Comparison of ENCODE assay signal across 19 cellular contexts in genomic region chr17:67265620-67266019, GRCh38. TPM values are rescaled to one million over a fixed set of nuclear protein-coding genes. Genes with fewer than 3 reads are reported as not detected.
DNase-seq lines count a peak whose midpoint lies in the region; ATAC-seq, FAIRE-seq and TF ChIP-seq lines count a peak whose summit lies in the region.
"Had no signal": no experiment of that assay in that cellular context is flagged by ENCODE, and none has a peak within 500 bp of the region (broad histone marks: within the 10 kb centered on the region; RNA-seq: fewer than 3 reads in every experiment).

No MANE protein-coding gene starts in this region.

- no peak overlapping the region for H3K27ac Mint-ChIP-seq in endodermal cell
- H3K27ac Mint-ChIP-seq: CD4-positive, alpha-beta memory T cell; GM23338 had no signal

- H3K4me1 ChIP-seq in SK-N-SH (ENCODE audit: control insufficient read depth in 1 of 2, insufficient read depth in 2 of 2, low read depth in 1 of 2, low read length in 1 of 2) (no peaks in the 10 kb centered on the region), endodermal cell (ENCODE audit: control insufficient read depth, insufficient read depth, low read length) (no peaks in the 10 kb centered on the region), testis (peaks cover 22% of the 10 kb centered on the region), pancreas (peaks cover 0 to 3% (median 0%) of the 10 kb centered on the region in 3 donors)

- H3K79me2 ChIP-seq in SK-N-SH (ENCODE audit: insufficient read depth): no peaks in the 10 kb centered on the region

- H3K27me3 ChIP-seq in SK-N-SH (ENCODE audit: insufficient read depth) (no peaks in the 10 kb centered on the region), endodermal cell (ENCODE audit: control insufficient read depth, insufficient read depth, low read length, poor library complexity, severe bottlenecking) (no peaks in the 10 kb centered on the region), testis (no peaks in the 10 kb centered on the region), pancreas (no peaks in the 10 kb centered on the region)

- H3K9me2 ChIP-seq in SK-N-SH: no peaks in the 10 kb centered on the region

- no peak for TF ChIP-seq CTCF in SK-N-SH (IDR thresholded peaks at IDR 0.05)
- TF ChIP-seq CTCF in endodermal cell (conservative IDR thresholded peaks at IDR 0.05): no peak
- TF ChIP-seq CTCF in testis (IDR thresholded peaks at IDR 0.05): no peak
- no peak for TF ChIP-seq CTCF in pancreas (IDR thresholded peaks at IDR 0.05)
- no peak for TF ChIP-seq CTCF in D721Med (IDR thresholded peaks at IDR 0.05; ENCODE audit: insufficient read depth, missing control alignments)

- no peaks in the 10 kb centered on the region for H3K9me3 Mint-ChIP-seq in endodermal cell
- H3K9me3 Mint-ChIP-seq: GM23338, H9 had no signal

- 76% methylated on average over 3 of the region's 3 CpGs for WGBS in SK-N-SH (ENCODE audit: low lambda C conversion rate)
- WGBS in endodermal cell (ENCODE audit: insufficient coverage in 1 of 2, insufficient read length in 1 of 2), 2 experiments: 92% methylated on average over 2 of the region's 3 CpGs; no CpG with 5 or more reads in 1 of the 2 experiments
- 61 to 82% methylated on average over 3 of the region's 3 CpGs for WGBS in testis, 2 donors
- WGBS in pancreas, 2 donors: 95 to 99% methylated on average over 3 of the region's 3 CpGs

- no peaks in the 10 kb centered on the region for H3K36me3 Mint-ChIP-seq in endodermal cell (ENCODE audit: low read depth)
- H3K36me3 Mint-ChIP-seq: CD4-positive, alpha-beta memory T cell had no signal

- H3K27ac ChIP-seq in SK-N-MC: peak overlapping the region; percentile 26; the same call in 1 of the 2 replicates
- no peak overlapping the region for H3K27ac ChIP-seq in SK-N-SH (ENCODE audit: low read depth in 2 of 2, low read length in 1 of 2)
- H3K27ac ChIP-seq in endodermal cell (ENCODE audit: low read depth, low read length): no peak overlapping the region
- H3K27ac ChIP-seq in testis: peak overlapping the region in 1 of 2 donors; percentile 72
- no peak overlapping the region for H3K27ac ChIP-seq in pancreas

- H3K36me3 ChIP-seq in SK-N-MC (ENCODE audit: insufficient read depth, low read length): no peaks in the 10 kb centered on the region
- no peaks in the 10 kb centered on the region for H3K36me3 ChIP-seq in SK-N-SH (replicated peaks in 1 of 2; ENCODE audit: control insufficient read depth in 1 of 2, insufficient read depth in 2 of 2, low read length in 1 of 2)
- H3K36me3 ChIP-seq in endodermal cell (ENCODE audit: control insufficient read depth, insufficient read depth, low read length): no peaks in the 10 kb centered on the region
- H3K36me3 ChIP-seq in testis (ENCODE audit: low read depth, missing control alignments): no peaks in the 10 kb centered on the region
- H3K36me3 ChIP-seq in pancreas: no peaks in the 10 kb centered on the region

- no peaks in the 10 kb centered on the region for H3F3A ChIP-seq in SK-N-SH (replicated peaks; ENCODE audit: insufficient read depth)

- H3K4me2 ChIP-seq in SK-N-SH: no peak overlapping the region
- H3K4me2 ChIP-seq: GM23338 had no signal

- CTCF ChIA-PET in SK-N-SH (lab: Yijun Ruan, JAX): interaction anchor here (0.6 to 0.8 kb wide), 2 partner anchors 17 to 25 kb away, joined by 3 read pairs; no protein-coding TSS in a partner anchor

- intact Hi-C loops in testis (cut with DNase I; ENCODE audit: low total_unique reads) (no loop called here), pancreas (cut with DNase I) (no loop called here)

- no peak for ATAC-seq in GM21515 (IDR thresholded peaks at IDR 0.05; ENCODE audit: unreplicated experiment)
- ATAC-seq in pancreas: no peak
- ATAC-seq: GM23338, HCT116 had no signal

- no peaks in the 10 kb centered on the region for H3K27me3 Mint-ChIP-seq in endodermal cell (ENCODE audit: insufficient read depth)
- H3K27me3 Mint-ChIP-seq: CD4-positive, alpha-beta memory T cell had no signal

- H3K4me3 ChIP-seq in SK-N-MC: no peak overlapping the region
- H3K4me3 ChIP-seq in SK-N-SH (ENCODE audit: low read depth in 2 of 2, low read length in 1 of 2): no peak overlapping the region
- no peak overlapping the region for H3K4me3 ChIP-seq in endodermal cell (ENCODE audit: low read length)
- no peak overlapping the region for H3K4me3 ChIP-seq in testis
- no peak overlapping the region for H3K4me3 ChIP-seq in pancreas
- H3K4me3 ChIP-seq: GM23338 had no signal

- H4K20me1 ChIP-seq in SK-N-SH (ENCODE audit: insufficient read depth): no peaks in the 10 kb centered on the region

- H3K4me1 Mint-ChIP-seq in endodermal cell: peaks cover 18% of the 10 kb centered on the region

- TF ChIP-seq RAD21 in SK-N-SH (IDR thresholded peaks at IDR 0.05; ENCODE audit: low read length): no peak

- DNase-seq in SK-N-MC (ENCODE audit: low read depth, low spot score) (no peak), SK-N-SH (peak; percentile 59), endodermal cell (peak; percentile 5), testis (peak; percentile 64), pancreas (no peak), D721Med (ENCODE audit: insufficient read length, low spot score) (no peak)
- DNase-seq: C1 segment of cervical spinal cord; Calu3; CD4-positive, alpha-beta memory T cell; COR-L47; DMS153; DND-41; H9 had no signal

- no peak for TF ChIP-seq EP300 in SK-N-SH (IDR thresholded peaks at IDR 0.05; ENCODE audit: borderline replicate concordance in 1 of 2, low read depth in 1 of 2, low read length in 1 of 2)

- no peak overlapping the region for H3K4me3 Mint-ChIP-seq in endodermal cell
- H3K4me3 Mint-ChIP-seq: CD4-positive, alpha-beta memory T cell; GM23338; H9 had no signal

- H2AFZ ChIP-seq in SK-N-SH (ENCODE audit: low read depth): no peak overlapping the region
- H2AFZ ChIP-seq: GM23338 had no signal

- no peaks in the 10 kb centered on the region for H3K9me3 ChIP-seq in SK-N-MC (ENCODE audit: low read depth, low read length)
- H3K9me3 ChIP-seq in SK-N-SH: no peaks in the 10 kb centered on the region
- H3K9me3 ChIP-seq in endodermal cell (ENCODE audit: control insufficient read depth, low read length): no peaks in the 10 kb centered on the region
- no peaks in the 10 kb centered on the region for H3K9me3 ChIP-seq in testis
- H3K9me3 ChIP-seq in pancreas: no peaks in the 10 kb centered on the region

- no peak overlapping the region for H3K9ac ChIP-seq in SK-N-MC (ENCODE audit: insufficient read length)
- H3K9ac ChIP-seq in SK-N-SH: no peak overlapping the region
- no peak overlapping the region for H3K9ac ChIP-seq in endodermal cell (ENCODE audit: extremely low read depth, low read length, poor library complexity, severe bottlenecking)

- TF ChIP-seq POLR2A in testis (IDR thresholded peaks at IDR 0.05): no peak

- FAIRE-seq in pancreas (lab: Jason Lieb, UNC) (no peak), D721Med (lab: Jason Lieb, UNC) (no peak)
- FAIRE-seq: G401.6, GM12892, GM19239 had no signal

- POLR2A ChIA-PET in SK-N-SH (lab: Yijun Ruan, JAX): no interaction called here

TF ChIP-seq in SK-N-SH, 30 proteins besides CTCF, POLR2A, EP300 and RAD21:
- no peak for TF ChIP-seq POLR2AphosphoS5 (IDR thresholded peaks at IDR 0.05; ENCODE audit: low read depth, low read length)
- no peak for TF ChIP-seq FOXJ3 (CRISPR knock-in tag; IDR thresholded peaks at IDR 0.05)
- TF ChIP-seq FOSL2 (IDR thresholded peaks at IDR 0.05; ENCODE audit: borderline replicate concordance, low read depth): no peak
- no peak for TF ChIP-seq EZH2phosphoT487 (IDR thresholded peaks at IDR 0.05; ENCODE audit: borderline replicate concordance, low read depth)

RNA-seq across cellular contexts. Expression of gene HELZ, which starts 20.6 kb away (rescaled TPM):
- polyA plus RNA-seq in SK-N-SH (2012; rRNA removed) (4.3 and 5.8 TPM in 2 replicates), testis (ENCODE audit: insufficient read depth, low read depth, low replicate concordance) (26.2 TPM), pancreas (1 to 10 TPM; 4.1 to 4.6 TPM)
- polyA plus RNA-seq in SK-N-SH (2012; cell fraction: cytosol; rRNA removed): 4.9 and 5.2 TPM in 2 replicates
- 5.8 and 9.7 TPM in 2 replicates for polyA plus RNA-seq in SK-N-SH (2012; cell fraction: nucleus; rRNA removed)
- total RNA-seq in endodermal cell (10 to 100 TPM; 51.4 to 74.7 TPM), testis (100 to 1,000 TPM; 142 to 154 TPM), pancreas (10 to 100 TPM; 17.4 to 36.6 (median 26.2) TPM)
- 12.3 TPM for polyA plus RNA-seq in endodermal cell (2013, experiment 1 of 2)
- polyA plus RNA-seq in endodermal cell (2013, experiment 2 of 2): 13.7 TPM

Comparison
In these comparisons a context has a peak if more than half of its experiments do, and no peak if none do; other contexts are left out.
1. DNase-seq: peak in SK-N-SH (single experiment), endodermal cell (single experiment) and testis (single experiment); none in SK-N-MC (single experiment), pancreas (0 of 6) and D721Med (single experiment).